Comparison of ENCODE assay signal across 9 cellular contexts in genomic region chr3:16912400-16913263, GRCh38. TPM values are rescaled to one million over a fixed set of nuclear protein-coding genes. Genes with fewer than 3 reads are reported as not detected.
A peak's percentile ranks its signal among the peaks of the same experiment; 100 is the strongest.
DNase-seq lines count a peak whose midpoint lies in the region; ATAC-seq, FAIRE-seq and TF ChIP-seq lines count a peak whose summit lies in the region.
"Had no signal": no experiment of that assay in that cellular context is flagged by ENCODE, and none has a peak within 500 bp of the region (broad histone marks: within the 10 kb centered on the region; RNA-seq: fewer than 3 reads in every experiment).

No MANE protein-coding gene starts in this region.

- WGBS in smooth muscle cell (ENCODE audit: low lambda C conversion rate), result 92% methylated on average over 3 of the region's 3 CpGs

- ATAC-seq in GM18520 (IDR thresholded peaks at IDR 0.05; ENCODE audit: unreplicated experiment) (peak; percentile 92), GM21619 (IDR thresholded peaks at IDR 0.05; ENCODE audit: unreplicated experiment) (peak; percentile 92), HG03521 (IDR thresholded peaks at IDR 0.05; ENCODE audit: unreplicated experiment) (peak; percentile 94), memory B cell (ENCODE audit: low read depth) (peak; percentile 91)

- no peaks in the 10 kb centered on the region for H3K79me2 ChIP-seq in smooth muscle cell (ENCODE audit: low read depth)

- H3K27ac ChIP-seq in smooth muscle cell (ENCODE audit: low read depth), result no peak overlapping the region
- no peak overlapping the region for H3K27ac ChIP-seq in kidney (ENCODE audit: low read depth in 2 of 2, low read length in 2 of 2)

- no peaks in the 10 kb centered on the region for H3K9me3 Mint-ChIP-seq in memory B cell

- no peaks in the 10 kb centered on the region for H3K27me3 Mint-ChIP-seq in memory B cell

- H4K20me1 ChIP-seq in smooth muscle cell (ENCODE audit: low read depth), result no peaks in the 10 kb centered on the region

- H3K9ac ChIP-seq in smooth muscle cell (ENCODE audit: low read depth) (no peak overlapping the region), kidney (ENCODE audit: low read length in 2 of 2) (no peak overlapping the region)

- no peaks in the 10 kb centered on the region for H3F3A ChIP-seq in smooth muscle cell (ENCODE audit: low read depth)

- H3K27ac Mint-ChIP-seq in memory B cell, result peak overlapping the region; percentile 87

- H3K36me3 ChIP-seq in smooth muscle cell (ENCODE audit: low read depth) (no peaks in the 10 kb centered on the region), kidney (ENCODE audit: control insufficient read depth in 1 of 2, insufficient read depth in 2 of 2, low read length in 2 of 2) (no peaks in the 10 kb centered on the region)

- H3K4me3 ChIP-seq in smooth muscle cell, result no peak overlapping the region
- H3K4me3 ChIP-seq in kidney (ENCODE audit: low read length in 2 of 2), result no peak overlapping the region

- peaks cover 7% of the 10 kb centered on the region for H3K4me1 ChIP-seq in smooth muscle cell (ENCODE audit: low read depth)
- H3K4me1 ChIP-seq in kidney (ENCODE audit: control insufficient read depth in 1 of 2, insufficient read depth in 1 of 2, low read depth in 1 of 2, low read length in 2 of 2), result peaks cover 12 to 17% of the 10 kb centered on the region in 2 donors

- FAIRE-seq in kidney (lab: Jason Lieb, UNC), result no peak

- H3K4me3 Mint-ChIP-seq in memory B cell, result peak overlapping the region; percentile 55

- no peak overlapping the region for H2AFZ ChIP-seq in smooth muscle cell (ENCODE audit: low read depth)

- no peaks in the 10 kb centered on the region for H3K9me3 ChIP-seq in smooth muscle cell (replicated peaks; ENCODE audit: low read depth)
- no peaks in the 10 kb centered on the region for H3K9me3 ChIP-seq in kidney (ENCODE audit: control insufficient read depth in 1 of 2, low read length in 2 of 2)

- H3K36me3 Mint-ChIP-seq in memory B cell, result peaks cover 12% of the 10 kb centered on the region

- H3K27me3 ChIP-seq in smooth muscle cell (ENCODE audit: low read depth), result no peaks in the 10 kb centered on the region

- DNase-seq in memory B cell (ENCODE audit: low spot score in 2 of 2) (no peak), smooth muscle cell (lab: John Stamatoyannopoulos, UW; ENCODE audit: unreplicated experiment) (no peak), HUDEP-2 (lab: John Stamatoyannopoulos, UW; ENCODE audit: unreplicated experiment in 76 of 76) (no peak), kidney (no peak), nucleus accumbens (lab: John Stamatoyannopoulos, UW) (no peak)
- DNase-seq: NCI-H748 treated with DMSO at 0.1 percent for 48 hours had no signal

- TF ChIP-seq CTCF in smooth muscle cell (IDR thresholded peaks at IDR 0.05; ENCODE audit: borderline replicate concordance, insufficient read depth, poor library complexity, severe bottlenecking) (no peak), kidney (IDR thresholded peaks at IDR 0.05; ENCODE audit: borderline replicate concordance, extremely low read depth, insufficient read depth) (no peak)

- intact Hi-C loops in kidney (cut with DNase I), result no loop called here

- H3K4me2 ChIP-seq in smooth muscle cell, result no peak overlapping the region

- H3K4me1 Mint-ChIP-seq in memory B cell, result peaks cover 48% of the 10 kb centered on the region

RNA-seq across cellular contexts. Expression of gene PLCL2, which starts 27.9 kb away (rescaled TPM):
- total RNA-seq in smooth muscle cell (5.0 and 8.7 TPM in 2 replicates), kidney (19.1 TPM)
- polyA plus RNA-seq in smooth muscle cell (2.1 and 3.2 TPM in 2 replicates), kidney (ENCODE audit: insufficient read depth, low read depth, low replicate concordance) (10.5 TPM)
